Comparison of ENCODE assay signal across 9 cellular contexts in the genomic region with DNA sequence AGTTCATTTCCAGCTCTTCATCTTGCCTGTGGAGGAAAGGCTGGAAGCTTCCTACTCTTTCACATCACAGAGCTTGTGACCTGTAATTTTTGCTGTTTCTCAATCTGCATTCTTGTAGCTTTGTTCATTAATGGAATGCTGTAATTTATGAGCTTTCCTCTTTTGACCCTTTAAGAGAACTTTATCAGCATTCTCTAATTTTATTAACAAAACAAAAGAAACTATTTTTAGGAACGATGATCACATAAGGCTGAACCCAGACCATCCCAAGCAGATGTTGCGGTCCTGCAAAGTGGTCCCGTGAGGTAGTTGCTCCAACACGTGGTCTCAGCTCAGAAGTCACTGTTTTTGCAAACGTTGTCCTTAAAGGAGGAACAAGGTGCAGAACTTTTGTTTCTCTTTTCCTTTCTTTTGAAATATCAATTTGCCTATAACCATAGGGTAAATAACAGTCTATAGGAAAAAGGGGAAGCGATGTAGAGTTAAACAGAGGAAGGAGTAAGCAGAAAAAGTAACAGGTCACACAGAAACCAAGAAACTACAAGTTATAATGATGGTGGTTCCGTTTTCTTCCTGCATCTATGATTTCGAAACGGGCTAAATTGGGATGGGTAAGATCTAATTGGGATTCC.
A peak's percentile ranks its signal among the peaks of the same experiment; 100 is the strongest.
DNase-seq lines count a peak whose midpoint lies in the region; ATAC-seq lines count a peak whose summit lies in the region.
"Had no signal": no experiment of that assay in that cellular context is flagged by ENCODE, and none has a peak within 500 bp of the region (broad histone marks: within the 10 kb centered on the region; RNA-seq: fewer than 3 reads in every experiment).

No MANE protein-coding gene starts in this region.

- peak; percentile 44 for ATAC-seq in GM21825 (IDR thresholded peaks at IDR 0.05; ENCODE audit: unreplicated experiment)

- DNase-seq in GM04503 (ENCODE audit: low read depth): peak; percentile 69
- DNase-seq in MV-4-11 (lab: John Stamatoyannopoulos, UW): peak; percentile 94
- peak; percentile 52 for DNase-seq in iris pigment epithelial cell (ENCODE audit: low read depth)
- DNase-seq in stimulated activated CD4-positive, alpha-beta T cell treated with anti-CD3 and anti-CD28 coated beads, Interleukin-2, amount 100 ng/mL, for 48 hours: no peak
- no peak for DNase-seq in 8988T
- DNase-seq in amygdala (lab: John Stamatoyannopoulos, UW): no peak
- DNase-seq in activated T-cell treated with anti-CD3 and anti-CD28 coated beads, Interleukin-2, amount 50 U/mL, for 1 hour: no peak
- DNase-seq: cortex of kidney had no signal

Comparison
In these comparisons a context has a peak if more than half of its experiments do, and no peak if none do; other contexts are left out.
1. DNase-seq: peak in GM04503 (single experiment), MV-4-11 (single experiment) and iris pigment epithelial cell (single experiment); none in stimulated activated CD4-positive, alpha-beta T cell treated with anti-CD3 and anti-CD28 coated beads, Interleukin-2, amount 100 ng/mL, for 48 hours (0 of 2), 8988T (single experiment), amygdala (0 of 56) and activated T-cell treated with anti-CD3 and anti-CD28 coated beads, Interleukin-2, amount 50 U/mL, for 1 hour (single experiment).